ENCODE assay signal across 8 cellular contexts in genomic region chr19:48999481-49000325, GRCh38. TPM values are rescaled to one million over a fixed set of nuclear protein-coding genes. Genes with fewer than 3 reads are reported as not detected.
DNase-seq lines count a peak whose midpoint lies in the region; ATAC-seq and TF ChIP-seq lines count a peak whose summit lies in the region.

No MANE protein-coding gene starts in this region.

- no peak for ATAC-seq in GM21717 (IDR thresholded peaks at IDR 0.05; ENCODE audit: unreplicated experiment)

- DNase-seq in NCI-H748 (lab: John Stamatoyannopoulos, UW; ENCODE audit: unreplicated experiment) = peak; percentile 45
- no peak for DNase-seq in NCI-H748 treated with DMSO at 0.1 percent for 48 hours (lab: John Stamatoyannopoulos, UW)
- peak; percentile 38 to 57 for DNase-seq in activated T-helper 1 cell treated with anti-CD3 and anti-CD28 coated beads, Interleukin-2, amount 50 U/mL, for 16 hours (ENCODE audit: low read depth in 1 of 2, low spot score in 1 of 2)
- peak; percentile 63 for DNase-seq in germinal center (ENCODE audit: low spot score)
- DNase-seq in smooth muscle cell of the brain vasculature (ENCODE audit: low read depth, low spot score) = peak; percentile 57
- no peak for DNase-seq in SKM-1 treated with dmso at 0.1 percent for 144 hours (lab: John Stamatoyannopoulos, UW; ENCODE audit: unreplicated experiment)

TF ChIP-seq in PFSK-1, 5 proteins besides CTCF, POLR2A, EP300 and RAD21:
- TF ChIP-seq TAF1 (IDR thresholded peaks at IDR 0.05; ENCODE audit: borderline replicate concordance, insufficient read depth, low read length) = no peak
- TF ChIP-seq POLR2AphosphoS5 (IDR thresholded peaks at IDR 0.05; ENCODE audit: low read depth, low read length) = no peak
- peak; percentile 50 for TF ChIP-seq FOXP2 (optimal IDR thresholded peaks at IDR 0.05; ENCODE audit: borderline replicate concordance, extremely low read depth, extremely low read length, insufficient read depth)
- TF ChIP-seq REST (IDR thresholded peaks at IDR 0.05; ENCODE audit: insufficient read depth in 1 of 2, low read depth in 2 of 2, low read length in 2 of 2) = no peak
- no peak for TF ChIP-seq SIN3A (IDR thresholded peaks at IDR 0.05; ENCODE audit: borderline replicate concordance, insufficient read depth, low read length)

RNA-seq across cellular contexts. Expression of gene RUVBL2, which starts 6.0 kb away (rescaled TPM):
- 340 TPM for polyA plus RNA-seq in PFSK-1 (2012; ENCODE audit: insufficient read length, low read depth)

RNA-seq across cellular contexts. Expression of gene GYS1, which starts 6.6 kb away (rescaled TPM):
- 65.3 TPM for polyA plus RNA-seq in PFSK-1 (2012; ENCODE audit: insufficient read length, low read depth)

RNA-seq across cellular contexts. Expression of gene LHB, which starts 17.2 kb away (rescaled TPM):
- 0.75 TPM for polyA plus RNA-seq in PFSK-1 (2012; ENCODE audit: insufficient read length, low read depth)

RNA-seq across cellular contexts. Expression of gene CGB3, which starts 24.4 kb away (rescaled TPM):
- not detected for polyA plus RNA-seq in PFSK-1 (2012; ENCODE audit: insufficient read length, low read depth)

RNA-seq across cellular contexts. Expression of gene CGB2, which starts 32.0 kb away (rescaled TPM):
- not detected for polyA plus RNA-seq in PFSK-1 (2012; ENCODE audit: insufficient read length, low read depth)

Comparison
In these comparisons a context has a peak if more than half of its experiments do, and no peak if none do; other contexts are left out.
1. DNase-seq: peak in NCI-H748 (single experiment), activated T-helper 1 cell treated with anti-CD3 and anti-CD28 coated beads, Interleukin-2, amount 50 U/mL, for 16 hours (2 of 2), germinal center (single experiment) and smooth muscle cell of the brain vasculature (single experiment); none in NCI-H748 treated with DMSO at 0.1 percent for 48 hours (single experiment) and SKM-1 treated with dmso at 0.1 percent for 144 hours (single experiment).